8 cellular contexts compared by ENCODE assay signal in genomic region chrX:13646154-13646549, GRCh38. TPM values are rescaled to one million over a fixed set of nuclear protein-coding genes. Genes with fewer than 3 reads are reported as not detected.
DNase-seq lines count a peak whose midpoint lies in the region; ATAC-seq and TF ChIP-seq lines count a peak whose summit lies in the region.

No MANE protein-coding gene starts in this region.

- peak overlapping the region in 3 of 5 experiments; percentile 32 to 82 (median 58) for H3K27ac Mint-ChIP-seq in brain

- DNase-seq in DMS153 (lab: John Stamatoyannopoulos, UW) (peak; percentile 37), HT1080 (ENCODE audit: low read depth) (peak; percentile 49), Peyer's patch (peak; percentile 35 to 67 (median 52)), iPS-NIHi7 (ENCODE audit: extremely low spot score) (peak; percentile 76), HuH-7.5 (ENCODE audit: low spot score) (no peak)
- DNase-seq in stimulated activated CD4-positive, alpha-beta T cell treated with anti-CD3 and anti-CD28 coated beads, Interleukin-4, amount 100 ng/mL, for 1 hour: peak; percentile 37

- no peaks in the 10 kb centered on the region for H3K4me1 ChIP-seq in Peyer's patch

- no peaks in the 10 kb centered on the region for H3K36me3 ChIP-seq in Peyer's patch

- no peak for ATAC-seq in GM18909 (IDR thresholded peaks at IDR 0.05; ENCODE audit: poor library complexity, unreplicated experiment)

- H3K36me3 Mint-ChIP-seq in brain: no peaks in the 10 kb centered on the region

- no peaks in the 10 kb centered on the region for H3K9me3 ChIP-seq in Peyer's patch

- no peak overlapping the region for H3K4me3 ChIP-seq in Peyer's patch

- no peak overlapping the region for H3K27ac ChIP-seq in Peyer's patch

- peaks cover 32% of the 10 kb centered on the region for H3K4me1 Mint-ChIP-seq in brain

- no peaks in the 10 kb centered on the region for H3K9me3 Mint-ChIP-seq in brain

- no peaks in the 10 kb centered on the region for H3K27me3 Mint-ChIP-seq in brain

- no peaks in the 10 kb centered on the region for H3K27me3 ChIP-seq in Peyer's patch

- no peak overlapping the region for H3K4me3 Mint-ChIP-seq in brain

- TF ChIP-seq CTCF in Peyer's patch (IDR thresholded peaks at IDR 0.05): peak in 4 of 6 experiments; percentile 30 to 59 (median 50)
- TF ChIP-seq CTCF in brain (conservative IDR thresholded peaks at IDR 0.05): peak; percentile 72 to 79

- no peak for TF ChIP-seq POLR2A in Peyer's patch (IDR thresholded peaks at IDR 0.05)

RNA-seq across cellular contexts. Expression of gene TCEANC, which starts 6.8 kb away (rescaled TPM):
- total RNA-seq in HT1080 (2014; rRNA removed; shearing (Covaris generic)): 0.29 and 0.77 TPM in 2 replicates
- polyA plus RNA-seq in HT1080 (2015; cell fraction: cytosol; rRNA removed): 0.71 and 0.81 TPM in 2 replicates
- 0.63 and 1.3 TPM in 2 replicates for polyA plus RNA-seq in HT1080 (2015; cell fraction: nucleus; rRNA removed)
- total RNA-seq in Peyer's patch: 1 to 10 TPM; 2.8 to 9.1 (median 5.8) TPM
- polyA plus RNA-seq in brain (ENCODE audit: insufficient read depth, low read depth, low replicate concordance): 3.2 TPM

RNA-seq across cellular contexts. Expression of gene RAB9A, which starts 42.8 kb away (rescaled TPM):
- total RNA-seq in HT1080 (2014; rRNA removed; shearing (Covaris generic)): 15.9 and 17.1 TPM in 2 replicates
- polyA plus RNA-seq in HT1080 (2015; cell fraction: cytosol; rRNA removed): 21.9 and 26.0 TPM in 2 replicates
- 11.4 and 12.9 TPM in 2 replicates for polyA plus RNA-seq in HT1080 (2015; cell fraction: nucleus; rRNA removed)
- 10 to 100 TPM in 3 of 4 donors, 1 to 10 TPM in 1; 8.9 to 56.9 (median 12.8) TPM for total RNA-seq in Peyer's patch
- polyA plus RNA-seq in brain (ENCODE audit: insufficient read depth, low read depth, low replicate concordance): 21.7 TPM
